Comparison of ENCODE assay signal across 8 cellular contexts in the genomic region with DNA sequence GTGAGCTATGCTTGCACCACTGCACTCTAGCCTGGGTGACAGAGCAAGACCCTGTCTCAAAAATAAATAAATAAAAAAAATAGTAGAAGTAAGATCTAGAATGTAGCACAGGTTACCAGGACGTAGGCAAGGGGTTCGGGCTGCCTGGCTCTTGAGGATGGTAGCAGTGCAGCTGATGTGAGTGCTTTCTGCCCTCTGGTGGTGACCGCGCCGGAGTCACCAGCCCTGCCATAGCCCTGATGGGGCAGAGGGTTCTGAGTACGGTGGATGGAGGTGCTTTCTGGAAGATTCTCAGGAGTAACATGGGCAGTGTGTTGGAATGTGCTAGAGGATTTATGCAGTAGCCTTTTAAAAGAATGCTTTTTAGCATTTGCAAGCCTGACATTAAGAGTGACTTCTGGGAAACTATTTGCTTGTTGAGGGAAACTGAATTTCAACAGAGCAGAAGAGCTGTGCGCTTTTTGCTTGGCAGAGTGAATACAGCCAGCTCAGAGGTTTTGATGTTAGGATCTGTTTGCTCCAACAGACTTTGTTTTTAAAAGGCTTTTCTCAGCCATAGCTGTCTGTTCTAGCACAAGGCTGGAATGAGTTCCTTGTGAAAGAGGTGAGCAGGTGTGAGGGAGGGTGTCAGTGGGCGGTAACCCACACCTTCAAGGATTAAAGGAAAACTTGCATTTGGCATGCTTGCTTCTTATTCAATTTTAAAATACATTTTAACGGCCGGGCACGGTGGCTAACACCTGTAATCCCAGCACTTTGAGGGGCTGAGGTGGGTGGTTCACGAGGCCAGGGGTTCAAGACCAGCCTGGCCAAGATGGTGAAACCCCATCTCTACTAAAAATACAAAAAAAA.
DNase-seq lines count a peak whose midpoint lies in the region; ATAC-seq and TF ChIP-seq lines count a peak whose summit lies in the region.

No MANE protein-coding gene starts in this region.

- no peak overlapping the region for H3K4me2 ChIP-seq in IMR-90 (ENCODE audit: low read depth, low read length)

- TF ChIP-seq RAD21 in IMR-90 (IDR thresholded peaks at IDR 0.05; ENCODE audit: low read length), result peak; percentile 85

- H3K56ac ChIP-seq in IMR-90 (ENCODE audit: extremely low read depth, insufficient read depth, low read length), result no peak overlapping the region

- peak overlapping the region; percentile 16 for H2BK120ac ChIP-seq in IMR-90 (ENCODE audit: low read depth, low read length)

- DNase-seq in DMS114 treated with DMSO at 0.1 percent for 48 hours (lab: John Stamatoyannopoulos, UW; ENCODE audit: unreplicated experiment) (peak; percentile 59), IMR-90 (peak; percentile 51), SW480 (ENCODE audit: low spot score) (peak; percentile 45), heart left ventricle (peak; percentile 62 to 83 (median 72))
- DNase-seq in activated naive CD4-positive, alpha-beta T cell treated with anti-CD3 and anti-CD28 coated beads, Interleukin-2, amount 50 U/mL, for 72 hours (ENCODE audit: low spot score in 2 of 2), result peak in 1 of 2 donors; percentile 57

- ATAC-seq in IMR-90 (ENCODE audit: low read depth) (peak; percentile 74), heart left ventricle (peak; percentile 64 to 72 (median 66)), HG03135 (IDR thresholded peaks at IDR 0.05; ENCODE audit: unreplicated experiment) (no peak), GM21576 (IDR thresholded peaks at IDR 0.05; ENCODE audit: unreplicated experiment) (no peak)
- ATAC-seq in activated naive CD4-positive, alpha-beta T cell treated with anti-CD3 and anti-CD28 coated beads, Interleukin-2, amount 50 U/mL, for 72 hours, result peak; percentile 79 to 85

- H4K20me1 ChIP-seq in IMR-90 (ENCODE audit: insufficient read depth, low read length), result peaks cover 42% of the 10 kb centered on the region

- H3K18ac ChIP-seq in IMR-90 (ENCODE audit: low read depth, low read length), result no peak overlapping the region

- peak; percentile 68 for TF ChIP-seq CTCF in IMR-90 (conservative IDR thresholded peaks at IDR 0.05; ENCODE audit: low read depth, low read length)
- peak; percentile 53 to 79 (median 70) for TF ChIP-seq CTCF in heart left ventricle (IDR thresholded peaks at IDR 0.05)

- H2BK20ac ChIP-seq in IMR-90 (ENCODE audit: low read depth, low read length), result peak overlapping the region; percentile 1; the same call in 1 of the 2 replicates

- WGBS in IMR-90 (ENCODE audit: extremely low coverage in 2 of 2, insufficient read length in 1 of 2), 2 experiments, result 51% methylated on average over 6 of the region's 12 CpGs; no CpG with 5 or more reads in 1 of the 2 experiments
- WGBS in heart left ventricle, 4 donors, result 56 to 63% (median 59%) methylated on average over 12 of the region's 12 CpGs

- H3K27ac ChIP-seq in IMR-90 (ENCODE audit: insufficient read depth, low read length) (no peak overlapping the region; the same call in 1 of the 2 replicates), heart left ventricle (peak overlapping the region in 9 of 12 donors; percentile 13 to 84 (median 56)), rectal smooth muscle tissue (ENCODE audit: low read depth, low read length) (peak overlapping the region; percentile 19)

- peak overlapping the region; percentile 55; the same call in 1 of the 2 replicates for H2AK5ac ChIP-seq in IMR-90 (ENCODE audit: low read depth, low read length)

- TF ChIP-seq POLR2A in IMR-90 (IDR thresholded peaks at IDR 0.05; ENCODE audit: low read depth, low read length) (no peak), heart left ventricle (IDR thresholded peaks at IDR 0.05) (no peak)

- POLR2A ChIA-PET in IMR-90 (lab: Charles Lee; ENCODE audit: unreplicated experiment), result no interaction called here

- no TSS peak for BruUV-seq in IMR-90 (replicated peaks; lab: Mats Ljungman, UMichigan)

- H3K36me3 ChIP-seq in IMR-90 (ENCODE audit: control insufficient read depth, insufficient read depth, low read length) (peaks cover 59% of the 10 kb centered on the region), heart left ventricle (peaks cover 0 to 86% (median 58%) of the 10 kb centered on the region in 9 donors), rectal smooth muscle tissue (ENCODE audit: control insufficient read depth, insufficient read depth, low read length) (peaks cover 34% of the 10 kb centered on the region)

- H3K23ac ChIP-seq in IMR-90 (ENCODE audit: low read depth, low read length), result no peak overlapping the region

- dilution Hi-C loops in IMR-90 (cut with HindIII; ENCODE audit: low sequenced_read_pairs, unreplicated experiment), result no loop called here

- H4K8ac ChIP-seq in IMR-90 (ENCODE audit: low read depth in 2 of 2, low read length in 2 of 2), result no peak overlapping the region

- H3K27me3 ChIP-seq in IMR-90 (ENCODE audit: control insufficient read depth, insufficient read depth, low read length), result no peaks in the 10 kb centered on the region
- H3K27me3 ChIP-seq in heart left ventricle, result no peaks in the 10 kb centered on the region
- H3K27me3 ChIP-seq in rectal smooth muscle tissue (ENCODE audit: control insufficient read depth, insufficient read depth, low read length), result no peaks in the 10 kb centered on the region

- H2BK5ac ChIP-seq in IMR-90 (ENCODE audit: low read depth, low read length, poor library complexity, severe bottlenecking), result no peak overlapping the region

- peak overlapping the region in 1 of 2 donors; percentile 90 for H3K27ac Mint-ChIP-seq in activated naive CD4-positive, alpha-beta T cell treated with anti-CD3 and anti-CD28 coated beads, Interleukin-2, amount 50 U/mL, for 72 hours

- H3K4ac ChIP-seq in IMR-90 (ENCODE audit: low read depth, low read length), result no peak overlapping the region

- H3K4me3 ChIP-seq in IMR-90 (ENCODE audit: insufficient read depth, low read depth, low read length) (no peak overlapping the region), heart left ventricle (no peak overlapping the region), rectal smooth muscle tissue (ENCODE audit: low read length) (no peak overlapping the region)

- H2AFZ ChIP-seq in IMR-90 (replicated peaks; ENCODE audit: low read length, poor library complexity), result no peak overlapping the region

- H3K14ac ChIP-seq in IMR-90 (replicated peaks; ENCODE audit: low read depth, low read length), result no peak overlapping the region

- no peak overlapping the region for H2BK15ac ChIP-seq in IMR-90 (ENCODE audit: low read depth, low read length)

- no peaks in the 10 kb centered on the region for H3K9me3 Mint-ChIP-seq in activated naive CD4-positive, alpha-beta T cell treated with anti-CD3 and anti-CD28 coated beads, Interleukin-2, amount 50 U/mL, for 72 hours

- CTCF ChIA-PET in IMR-90 (lab: Yijun Ruan, JAX), result interaction anchor here (0.7 to 1.3 kb wide), 7 partner anchors 8 to 72 kb away, joined by 3 to 6 read pairs (median 3); no protein-coding TSS in a partner anchor

- H3K9ac ChIP-seq in IMR-90 (ENCODE audit: low read depth, low read length), result no peak overlapping the region
- H3K9ac ChIP-seq in rectal smooth muscle tissue (ENCODE audit: low read length), result no peak overlapping the region

- intact Hi-C loops in IMR-90 (cut with micrococcal nuclease), result loop anchor here (1.0 to 5.0 kb wide), 2 partner anchors 94 to 390 kb away; no protein-coding TSS in a partner anchor
- intact Hi-C loops in heart left ventricle (cut with DNase I), result loop anchor here (2.0 to 10.0 kb wide), 14 partner anchors 64 to 389 kb away; a partner anchor contains a TSS

- peaks cover 19% of the 10 kb centered on the region for H3K9me1 ChIP-seq in IMR-90 (ENCODE audit: insufficient read depth, low read length)

- H3K36me3 Mint-ChIP-seq in activated naive CD4-positive, alpha-beta T cell treated with anti-CD3 and anti-CD28 coated beads, Interleukin-2, amount 50 U/mL, for 72 hours, result peaks cover 18 to 63% of the 10 kb centered on the region in 2 donors

- H2AK9ac ChIP-seq in IMR-90 (replicated peaks; ENCODE audit: low read depth, low read length, poor library complexity), result no peak overlapping the region

- H3K4me1 ChIP-seq in IMR-90 (ENCODE audit: control insufficient read depth, insufficient read depth, low read length) (peaks cover 11% of the 10 kb centered on the region), heart left ventricle (peaks cover 0 to 71% (median 36%) of the 10 kb centered on the region in 12 donors), rectal smooth muscle tissue (ENCODE audit: control insufficient read depth, insufficient read depth, low read length) (peaks cover 15% of the 10 kb centered on the region)

- H4K5ac ChIP-seq in IMR-90 (ENCODE audit: low read depth, low read length), result no peak overlapping the region

- peaks cover 41 to 81% of the 10 kb centered on the region in 2 experiments for H3K79me1 ChIP-seq in IMR-90 (ENCODE audit: low read depth in 1 of 2, low read length in 2 of 2)

- no peak overlapping the region for H4K91ac ChIP-seq in IMR-90 (ENCODE audit: insufficient read depth, low read depth, low read length)

- no peaks in the 10 kb centered on the region for H3K9me3 ChIP-seq in IMR-90 (ENCODE audit: control insufficient read depth, insufficient read depth, low read length)
- no peaks in the 10 kb centered on the region for H3K9me3 ChIP-seq in heart left ventricle

- in situ Hi-C loops in IMR-90 (cut with MboI; ENCODE audit: low sequenced_read_pairs), result loop anchor here (5.0 kb wide), 2 partner anchors 114 to 389 kb away; no protein-coding TSS in a partner anchor

TF ChIP-seq in IMR-90, 13 proteins besides CTCF, POLR2A, EP300 and RAD21:
- TF ChIP-seq SMC3 (IDR thresholded peaks at IDR 0.05; ENCODE audit: low read depth, low read length), result peak; percentile 85
- TF ChIP-seq BHLHE40 (IDR thresholded peaks at IDR 0.05; ENCODE audit: low read depth, low read length), result no peak

Comparison
In these comparisons a context has a peak if more than half of its experiments do, and no peak if none do; other contexts are left out.
1. ATAC-seq: peak in IMR-90 (single experiment), activated naive CD4-positive, alpha-beta T cell treated with anti-CD3 and anti-CD28 coated beads, Interleukin-2, amount 50 U/mL, for 72 hours (2 of 2) and heart left ventricle (4 of 4); none in HG03135 (single experiment) and GM21576 (single experiment).